16 cellular contexts compared by ENCODE assay signal in genomic region chr19:42115219-42115618, GRCh38. TPM values are rescaled to one million over a fixed set of nuclear protein-coding genes. Genes with fewer than 3 reads are reported as not detected.
A peak's percentile ranks its signal among the peaks of the same experiment; 100 is the strongest.
DNase-seq lines count a peak whose midpoint lies in the region; ATAC-seq, FAIRE-seq and TF ChIP-seq lines count a peak whose summit lies in the region.
"Had no signal": no experiment of that assay in that cellular context is flagged by ENCODE, and none has a peak within 500 bp of the region (broad histone marks: within the 10 kb centered on the region; RNA-seq: fewer than 3 reads in every experiment).

No MANE protein-coding gene starts in this region.

- 50% methylated on average over 4 of the region's 4 CpGs; no CpG with 5 or more reads in 1 of the 2 experiments for WGBS in IMR-90 (ENCODE audit: extremely low coverage in 2 of 2, insufficient read length in 1 of 2), 2 experiments

- peak overlapping the region; percentile 74 for H3K4me3 ChIP-seq in DOHH2 (ENCODE audit: low read length)
- H3K4me3 ChIP-seq in IMR-90 (ENCODE audit: insufficient read depth, low read depth, low read length): no peak overlapping the region
- H3K4me3 ChIP-seq in astrocyte (ENCODE audit: insufficient read depth, low read depth, low read length): no peak overlapping the region
- H3K4me3 ChIP-seq: HAP-1, left lung had no signal

- peak overlapping the region; percentile 19 for H2AK9ac ChIP-seq in IMR-90 (replicated peaks; ENCODE audit: low read depth, low read length, poor library complexity)

- H3K18ac ChIP-seq in IMR-90 (ENCODE audit: low read depth, low read length): no peak overlapping the region

- H2BK20ac ChIP-seq in IMR-90 (ENCODE audit: low read depth, low read length): peak overlapping the region; percentile 31; the same call in 1 of the 2 replicates

- H3K4me2 ChIP-seq in DOHH2 (ENCODE audit: low read length): peak overlapping the region; percentile 96
- no peak overlapping the region for H3K4me2 ChIP-seq in IMR-90 (ENCODE audit: low read depth, low read length)
- no peak overlapping the region for H3K4me2 ChIP-seq in astrocyte (ENCODE audit: low read length)

- peaks cover 69% of the 10 kb centered on the region for H3F3A ChIP-seq in DOHH2 (ENCODE audit: control insufficient read depth, insufficient read depth)

- dilution Hi-C loops in IMR-90 (cut with HindIII; ENCODE audit: low sequenced_read_pairs, unreplicated experiment): no loop called here

- H2BK5ac ChIP-seq in IMR-90 (ENCODE audit: low read depth, low read length, poor library complexity, severe bottlenecking): no peak overlapping the region

- H3K27me3 Mint-ChIP-seq in astrocyte (ENCODE audit: low read depth, unreplicated experiment) (no peaks in the 10 kb centered on the region), naive B cell (no peaks in the 10 kb centered on the region)
- H3K27me3 Mint-ChIP-seq: activated CD4-positive, alpha-beta T cell treated with anti-CD3 and anti-CD28 coated beads for 36 hours; T-cell had no signal

- 0 out of 2 replicates have a peak overlapping the region, but pooled peaks have one; percentile 48 for H4K91ac ChIP-seq in IMR-90 (ENCODE audit: insufficient read depth, low read depth, low read length)

- peak overlapping the region; percentile 13 for H3K27ac Mint-ChIP-seq in astrocyte (ENCODE audit: unreplicated experiment)
- H3K27ac Mint-ChIP-seq in naive B cell: peak overlapping the region; percentile 59 to 96 (median 88)

- H3K36me3 ChIP-seq in DOHH2 (ENCODE audit: control insufficient read depth, low read length) (peaks cover 83% of the 10 kb centered on the region), IMR-90 (ENCODE audit: control insufficient read depth, insufficient read depth, low read length) (no peaks in the 10 kb centered on the region), astrocyte (ENCODE audit: insufficient read depth, low read length) (peaks cover 4% of the 10 kb centered on the region)
- H3K36me3 ChIP-seq: HAP-1 had no signal

- peaks cover 31% of the 10 kb centered on the region for H3K9me1 ChIP-seq in IMR-90 (ENCODE audit: insufficient read depth, low read length)

- no peak for TF ChIP-seq RAD21 in IMR-90 (IDR thresholded peaks at IDR 0.05; ENCODE audit: low read length)

- in situ Hi-C loops in IMR-90 (cut with MboI; ENCODE audit: low sequenced_read_pairs): loop anchor here (10.0 kb wide), 1 partner anchor 280 kb away; the partner anchor contains the start of gene CNFN

- H3K4ac ChIP-seq in IMR-90 (ENCODE audit: low read depth, low read length): no peak overlapping the region

- H3K79me2 ChIP-seq in DOHH2 (ENCODE audit: control insufficient read depth, low read length) (peaks cover 36% of the 10 kb centered on the region), astrocyte (ENCODE audit: insufficient read depth, low read length) (no peaks in the 10 kb centered on the region)

- H3K36me3 Mint-ChIP-seq in astrocyte (ENCODE audit: low read depth, unreplicated experiment): peaks cover 2% of the 10 kb centered on the region
- H3K36me3 Mint-ChIP-seq in naive B cell: peaks cover 22 to 46% of the 10 kb centered on the region in 2 donors

- H4K20me1 ChIP-seq in DOHH2 (ENCODE audit: control insufficient read depth, insufficient read depth, low read depth, low read length): no peaks in the 10 kb centered on the region
- no peaks in the 10 kb centered on the region for H4K20me1 ChIP-seq in IMR-90 (ENCODE audit: insufficient read depth, low read length)
- no peaks in the 10 kb centered on the region for H4K20me1 ChIP-seq in astrocyte (ENCODE audit: insufficient read depth, low read length)

- ATAC-seq in IMR-90 (ENCODE audit: low read depth) (peak; percentile 19; the same call in 1 of the 2 replicates), naive B cell (ENCODE audit: low read depth in 2 of 2) (no peak), GM18909 (IDR thresholded peaks at IDR 0.05; ENCODE audit: poor library complexity, unreplicated experiment) (no peak)
- ATAC-seq: activated CD4-positive, alpha-beta T cell treated with anti-CD3 and anti-CD28 coated beads for 36 hours; CD8-positive, alpha-beta T cell; T-cell had no signal

- H3K4me1 ChIP-seq in DOHH2 (ENCODE audit: control insufficient read depth, low read length) (peaks cover 100% of the 10 kb centered on the region), IMR-90 (ENCODE audit: control insufficient read depth, insufficient read depth, low read length) (peaks cover 21% of the 10 kb centered on the region), astrocyte (ENCODE audit: insufficient read depth, low read length) (peaks cover 45% of the 10 kb centered on the region)
- H3K4me1 ChIP-seq: HAP-1, left lung had no signal

- no peaks in the 10 kb centered on the region for H3K9me3 ChIP-seq in DOHH2 (ENCODE audit: control insufficient read depth, insufficient read depth, low read length)
- H3K9me3 ChIP-seq in IMR-90 (ENCODE audit: control insufficient read depth, insufficient read depth, low read length): no peaks in the 10 kb centered on the region
- H3K9me3 ChIP-seq in astrocyte (ENCODE audit: insufficient read depth, low read depth, low read length): no peaks in the 10 kb centered on the region
- H3K9me3 ChIP-seq: HAP-1, left lung had no signal

- H4K8ac ChIP-seq in IMR-90 (ENCODE audit: low read depth in 2 of 2, low read length in 2 of 2): no peak overlapping the region

- H3K27ac ChIP-seq in DOHH2 (ENCODE audit: low read depth, low read length): peak overlapping the region; percentile 98
- no peak overlapping the region; the same call in 1 of the 2 replicates for H3K27ac ChIP-seq in IMR-90 (ENCODE audit: insufficient read depth, low read length)
- H3K27ac ChIP-seq in astrocyte (ENCODE audit: low read depth, low read length): no peak overlapping the region
- H3K27ac ChIP-seq: left lung had no signal

- no peak for TF ChIP-seq POLR2A in IMR-90 (IDR thresholded peaks at IDR 0.05; ENCODE audit: low read depth, low read length)

- no peak overlapping the region for H3K23ac ChIP-seq in IMR-90 (ENCODE audit: low read depth, low read length)

- H3K4me3 Mint-ChIP-seq in astrocyte (ENCODE audit: unreplicated experiment): no peak overlapping the region
- H3K4me3 Mint-ChIP-seq in naive B cell: peak overlapping the region; percentile 24 to 88 (median 85)
- H3K4me3 Mint-ChIP-seq: activated CD4-positive, alpha-beta T cell treated with anti-CD3 and anti-CD28 coated beads for 36 hours; CD8-positive, alpha-beta T cell; nephron; T-cell had no signal

- DNase-seq in IMR-90 (peak; percentile 68), astrocyte (ENCODE audit: low read depth) (no peak), naive B cell (no peak), NCI-H510A (lab: John Stamatoyannopoulos, UW) (no peak), KG1 (lab: John Stamatoyannopoulos, UW) (no peak)
- DNase-seq: activated CD4-positive, alpha-beta T cell treated with anti-CD3 and anti-CD28 coated beads for 36 hours; activated effector memory CD4-positive, alpha-beta T cell treated with Interleukin-2 at 50 U/mL for 16 hours; CD8-positive, alpha-beta T cell; hippocampal formation; left lung; MM.1S; T-cell had no signal

- no peaks in the 10 kb centered on the region for H3K9me2 ChIP-seq in DOHH2 (replicated peaks; ENCODE audit: control insufficient read depth, low read length)

- peak overlapping the region; percentile 48; the same call in 1 of the 2 replicates for H2AK5ac ChIP-seq in IMR-90 (ENCODE audit: low read depth, low read length)

- no TSS peak for BruUV-seq in IMR-90 (replicated peaks; lab: Mats Ljungman, UMichigan)

- H3K79me1 ChIP-seq in IMR-90 (ENCODE audit: low read depth in 1 of 2, low read length in 2 of 2): peaks cover 3 to 22% of the 10 kb centered on the region in 2 experiments; a peak in 3 of 4 replicates

- H3K14ac ChIP-seq in IMR-90 (replicated peaks; ENCODE audit: low read depth, low read length): peak overlapping the region; percentile 20; the same call in 1 of the 2 replicates

- no peak overlapping the region for H2AFZ ChIP-seq in IMR-90 (replicated peaks; ENCODE audit: low read length, poor library complexity)
- no peak overlapping the region for H2AFZ ChIP-seq in astrocyte (ENCODE audit: low read depth, low read length)

- peak overlapping the region; percentile 33 for H2BK120ac ChIP-seq in IMR-90 (ENCODE audit: low read depth, low read length)

- no peak overlapping the region for H4K5ac ChIP-seq in IMR-90 (ENCODE audit: low read depth, low read length)

- H3K9me3 Mint-ChIP-seq in astrocyte (ENCODE audit: unreplicated experiment) (no peaks in the 10 kb centered on the region), naive B cell (no peaks in the 10 kb centered on the region)
- H3K9me3 Mint-ChIP-seq: CD8-positive, alpha-beta T cell; nephron; T-cell had no signal

- H3K56ac ChIP-seq in IMR-90 (ENCODE audit: extremely low read depth, insufficient read depth, low read length): no peak overlapping the region

- TF ChIP-seq CTCF in DOHH2 (IDR thresholded peaks at IDR 0.05; ENCODE audit: low read depth, low read length, poor library complexity, severe bottlenecking) (no peak), IMR-90 (conservative IDR thresholded peaks at IDR 0.05; ENCODE audit: low read depth, low read length) (no peak), astrocyte (IDR thresholded peaks at IDR 0.05; ENCODE audit: insufficient read depth, low read depth, low read length) (no peak)

- CTCF ChIA-PET in IMR-90 (lab: Yijun Ruan, JAX): interaction anchor here (0.6 kb wide), 1 partner anchor 34 kb away, joined by 3 read pairs; no protein-coding TSS in a partner anchor

- no peak overlapping the region for H3K9ac ChIP-seq in IMR-90 (ENCODE audit: low read depth, low read length)
- H3K9ac ChIP-seq in astrocyte (ENCODE audit: low read length): no peak overlapping the region

- H3K27me3 ChIP-seq in DOHH2 (ENCODE audit: control insufficient read depth, low read length): no peaks in the 10 kb centered on the region
- no peaks in the 10 kb centered on the region for H3K27me3 ChIP-seq in IMR-90 (ENCODE audit: control insufficient read depth, insufficient read depth, low read length)
- no peaks in the 10 kb centered on the region for H3K27me3 ChIP-seq in astrocyte (ENCODE audit: insufficient read depth, low read length)
- H3K27me3 ChIP-seq: left lung had no signal

- intact Hi-C loops in IMR-90 (cut with micrococcal nuclease): no loop called here

- POLR2A ChIA-PET in IMR-90 (lab: Charles Lee; ENCODE audit: unreplicated experiment): no interaction called here

- H2BK15ac ChIP-seq in IMR-90 (ENCODE audit: low read depth, low read length): peak overlapping the region; percentile 59; the same call in 2 of the 3 replicates

- H3K4me1 Mint-ChIP-seq in astrocyte (ENCODE audit: low read depth, unreplicated experiment) (peaks cover 46% of the 10 kb centered on the region), naive B cell (peaks cover 75 to 96% (median 92%) of the 10 kb centered on the region in 3 donors)

- no peak for FAIRE-seq in astrocyte (lab: Jason Lieb, UNC)

RNA-seq across cellular contexts. Expression of gene POU2F2, which starts 17.0 kb away (rescaled TPM):
- total RNA-seq in IMR-90 (2012; rRNA removed): 0.54 and 0.56 TPM in 2 replicates
- polyA plus RNA-seq in IMR-90 (2012; rRNA removed): 5.0 and 6.6 TPM in 2 replicates
- polyA plus RNA-seq in IMR-90 (2012; cell fraction: cytosol; rRNA removed): 1.8 and 5.3 TPM in 2 replicates
- 11.7 and 16.9 TPM in 2 replicates for polyA plus RNA-seq in IMR-90 (2012; cell fraction: nucleus; rRNA removed; ENCODE audit: low replicate concordance)
- 7.7 and 8.3 TPM in 2 replicates for total RNA-seq in astrocyte
- 10 to 100 TPM; 16.5 to 96.9 (median 24.0) TPM for polyA plus RNA-seq in naive B cell (ENCODE audit: low read depth in 6 of 6)

RNA-seq across cellular contexts. Expression of gene ZNF574, which starts 39.3 kb away (rescaled TPM):
- total RNA-seq in IMR-90 (2012; rRNA removed) (8.1 and 10.0 TPM in 2 replicates), astrocyte (20.0 and 20.2 TPM in 2 replicates)
- polyA plus RNA-seq in IMR-90 (2012; rRNA removed) (12.7 and 14.1 TPM in 2 replicates), naive B cell (ENCODE audit: low read depth in 6 of 6) (10 to 100 TPM in 5 of 6 donors, 1 to 10 TPM in 1; 6.0 to 27.0 (median 12.2) TPM)
- polyA plus RNA-seq in IMR-90 (2012; cell fraction: cytosol; rRNA removed): 4.9 and 11.7 TPM in 2 replicates
- polyA plus RNA-seq in IMR-90 (2012; cell fraction: nucleus; rRNA removed; ENCODE audit: low replicate concordance): 4.1 and 12.6 TPM in 2 replicates

RNA-seq across cellular contexts. Expression of gene GRIK5, which starts 45.2 kb away (rescaled TPM):
- total RNA-seq in IMR-90 (2012; rRNA removed) (not detected in 2 replicates), astrocyte (9.2 and 12.1 TPM in 2 replicates)
- polyA plus RNA-seq in IMR-90 (2012; rRNA removed) (0.07 and 0.10 TPM in 2 replicates), naive B cell (ENCODE audit: low read depth in 6 of 6) (not detected)
- polyA plus RNA-seq in IMR-90 (2012; cell fraction: cytosol; rRNA removed): 0.12 TPM in 1 of 2 replicates, not detected in the other
- 0.57 and 1.1 TPM in 2 replicates for polyA plus RNA-seq in IMR-90 (2012; cell fraction: nucleus; rRNA removed; ENCODE audit: low replicate concordance)

Comparison
In these comparisons a context has a peak if more than half of its experiments do, and no peak if none do; other contexts are left out.
1. RNA of gene GRIK5, which starts 45.2 kb away (total RNA-seq): 9.2 to 12.1 TPM in astrocyte; not detected in IMR-90; every median in the first group is over 10 times any median in the second.